In genomic region chr18:74273394-74273793, GRCh38 we compare ENCODE assay signal across 39 cellular contexts. TPM values are rescaled to one million over a fixed set of nuclear protein-coding genes. Genes with fewer than 3 reads are reported as not detected.
A peak's percentile ranks its signal among the peaks of the same experiment; 100 is the strongest.
DNase-seq lines count a peak whose midpoint lies in the region; ATAC-seq and TF ChIP-seq lines count a peak whose summit lies in the region.
"Had no signal": no experiment of that assay in that cellular context is flagged by ENCODE, and none has a peak within 500 bp of the region (broad histone marks: within the 10 kb centered on the region; RNA-seq: fewer than 3 reads in every experiment).

No MANE protein-coding gene starts in this region.

- POLR2A ChIA-PET in PC-3 (lab: Charles Lee; ENCODE audit: unreplicated experiment): no interaction called here

- no peak overlapping the region for H3K4me2 ChIP-seq in PC-3 (ENCODE audit: low read length)
- H3K4me2 ChIP-seq: BLaER1 treated with 17β-estradiol and CSF1 and Interleukin-3, amounts not matched to agents 10 nM and 100 nM had no signal

- H3K27me3 ChIP-seq in subcutaneous abdominal adipose tissue (ENCODE audit: control insufficient read depth in 5 of 5, insufficient read depth in 4 of 5, low read length in 5 of 5) (no peaks in the 10 kb centered on the region), PC-3 (ENCODE audit: low read length) (no peaks in the 10 kb centered on the region)
- H3K27me3 ChIP-seq: BLaER1 treated with 17β-estradiol and CSF1 and Interleukin-3, amounts not matched to agents 10 nM and 100 nM; colonic mucosa; MG63; thyroid gland had no signal

- H3K36me3 ChIP-seq in subcutaneous abdominal adipose tissue (ENCODE audit: control insufficient read depth in 5 of 5, insufficient read depth in 5 of 5, low read length in 5 of 5) (peaks cover under 1 to 15% (median 4%) of the 10 kb centered on the region in 5 donors), PC-3 (ENCODE audit: low read depth, low read length) (no peaks in the 10 kb centered on the region)
- H3K36me3 ChIP-seq: colonic mucosa, left ventricle myocardium inferior, MG63, thyroid gland had no signal

- H3K79me2 ChIP-seq in PC-3 (ENCODE audit: low read length): peaks cover 80% of the 10 kb centered on the region

- BruUV-seq in PC-3 (replicated peaks; lab: Mats Ljungman, UMichigan): no TSS peak

- H3F3A ChIP-seq in PC-3 (ENCODE audit: low read length, unreplicated experiment): no peaks in the 10 kb centered on the region

- ATAC-seq in HG03025 (IDR thresholded peaks at IDR 0.05; ENCODE audit: low FRiP score, unreplicated experiment) (no peak), GM21381 (IDR thresholded peaks at IDR 0.05; ENCODE audit: unreplicated experiment) (no peak), PC-3 (no peak)
- ATAC-seq: activated naive CD4-positive, alpha-beta T cell treated with anti-CD3 and anti-CD28 coated beads, Interleukin-2, amount 50 U/mL, for 72 hours; effector memory CD8-positive, alpha-beta T cell; sciatic nerve; stimulated activated naive CD8-positive, alpha-beta T cell treated with anti-CD3 and anti-CD28 coated beads, Interleukin-15, amount 100 ng/mL, for 72 hours had no signal

- no peaks in the 10 kb centered on the region for H3K9me3 ChIP-seq in subcutaneous abdominal adipose tissue (ENCODE audit: control insufficient read depth in 5 of 5, low read length in 5 of 5)
- H3K9me3 ChIP-seq in PC-3 (ENCODE audit: low read length): no peaks in the 10 kb centered on the region
- H3K9me3 ChIP-seq: BLaER1 treated with 17β-estradiol and CSF1 and Interleukin-3, amounts not matched to agents 10 nM and 100 nM; Caco-2; colonic mucosa; left ventricle myocardium inferior; MG63; thyroid gland had no signal

- H3K9me2 ChIP-seq in PC-3 (replicated peaks; ENCODE audit: low read length): no peaks in the 10 kb centered on the region

- intact Hi-C loops in PC-3 (cut with micrococcal nuclease): no loop called here

- CTCF ChIA-PET in PC-3 (lab: Charles Lee): no interaction called here

- H3K4me1 ChIP-seq in subcutaneous abdominal adipose tissue (ENCODE audit: control insufficient read depth in 5 of 5, insufficient read depth in 5 of 5, low read length in 5 of 5): peaks cover 0 to 65% (median 64%) of the 10 kb centered on the region in 5 donors
- peaks cover 27% of the 10 kb centered on the region for H3K4me1 ChIP-seq in PC-3 (ENCODE audit: insufficient read depth, low read length)
- H3K4me1 ChIP-seq: BLaER1 treated with 17β-estradiol and CSF1 and Interleukin-3, amounts not matched to agents 10 nM and 100 nM; Caco-2; colonic mucosa had no signal

- TF ChIP-seq CTCF in LNCaP clone FGC (IDR thresholded peaks at IDR 0.05; ENCODE audit: control insufficient read depth, extremely low read depth, insufficient read depth) (no peak), PC-3 (conservative IDR thresholded peaks at IDR 0.05; ENCODE audit: low read depth, low read length) (no peak)

- H4K20me1 ChIP-seq in PC-3 (ENCODE audit: low read length): no peaks in the 10 kb centered on the region

- H3K9ac ChIP-seq in subcutaneous abdominal adipose tissue (ENCODE audit: low read length in 5 of 5): no peak overlapping the region
- no peak overlapping the region for H3K9ac ChIP-seq in PC-3 (ENCODE audit: low read length)
- H3K9ac ChIP-seq: BLaER1 treated with 17β-estradiol and CSF1 and Interleukin-3, amounts not matched to agents 10 nM and 100 nM had no signal

- no peak overlapping the region for H2AFZ ChIP-seq in PC-3 (ENCODE audit: low read length)

- DNase-seq in LNCaP clone FGC (ENCODE audit: low read depth) (no peak), NCI-H69 (lab: John Stamatoyannopoulos, UW) (peak; percentile 87), cerebellum (ENCODE audit: low spot score) (peak; percentile 55), PC-3 (no peak)
- DNase-seq: activated CD4-positive, alpha-beta T cell treated with anti-CD3 and anti-CD28 coated beads, Interleukin-2, amount 10 ng/mL, durations not matched to agents 24 days and 14 days; activated effector memory CD4-positive, alpha-beta T cell treated with Interleukin-2 at 50 U/mL for 16 hours; activated T-cell treated with anti-CD3 and anti-CD28 coated beads, Interleukin-2, amount 50 U/mL, for 1 hour; anterior cingulate cortex; Caco-2; colonic mucosa; DMS79; effector memory CD8-positive, alpha-beta T cell; GF-D8; H7; KG1; left ventricle myocardium inferior; MG63; NCI-H1436; NCI-H524 treated with DMSO at 0.1 percent for 48 hours; stimulated activated CD4-positive, alpha-beta T cell treated with anti-CD3 and anti-CD28 coated beads, Interleukin-12 subunit alpha, Interleukin-12 subunit beta, amount 100 ng/mL, for 4 hours; stimulated activated CD4-positive, alpha-beta T cell treated with anti-CD3 and anti-CD28 coated beads, Interleukin-2, amount 100 ng/mL, for 48 hours; stimulated activated naive CD8-positive, alpha-beta T cell treated with anti-CD3 and anti-CD28 coated beads, Interleukin-15, amount 100 ng/mL, for 72 hours; SW 1271; T-helper 9 cell; thyroid gland; WERI-Rb-1 had no signal

- peak overlapping the region; percentile 32; the same call in 1 of the 2 replicates for H3K4me3 ChIP-seq in LNCaP clone FGC (ENCODE audit: low read depth, low read length)
- H3K4me3 ChIP-seq in subcutaneous abdominal adipose tissue (ENCODE audit: low read depth in 1 of 5, low read length in 5 of 5): no peak overlapping the region
- no peak overlapping the region for H3K4me3 ChIP-seq in PC-3 (ENCODE audit: low read length)
- H3K4me3 ChIP-seq: BLaER1 treated with 17β-estradiol and CSF1 and Interleukin-3, amounts not matched to agents 10 nM and 100 nM; colonic mucosa; left ventricle myocardium inferior; MG63; thyroid gland had no signal

- H3K27ac ChIP-seq in subcutaneous abdominal adipose tissue (ENCODE audit: low read depth, low read length): peak overlapping the region; percentile 3
- H3K27ac ChIP-seq in PC-3 (ENCODE audit: low read length): no peak overlapping the region
- H3K27ac ChIP-seq: BLaER1 treated with 17β-estradiol and CSF1 and Interleukin-3, amounts not matched to agents 10 nM and 100 nM; colonic mucosa; HL-60; left ventricle myocardium inferior; thyroid gland; WERI-Rb-1 had no signal

RNA-seq across cellular contexts. Expression of gene CYB5A, which starts 18.4 kb away (rescaled TPM):
- total RNA-seq in cerebellum (18.0 TPM), PC-3 (2014; rRNA removed) (98.0 and 130 TPM in 2 replicates)

RNA-seq across cellular contexts. Expression of gene C18orf63, which starts 42.2 kb away (rescaled TPM):
- total RNA-seq in cerebellum: not detected
- total RNA-seq in PC-3 (2014; rRNA removed): not detected in 2 replicates
- total RNA-seq: activated CD4-positive, alpha-beta T cell treated with anti-CD3 and anti-CD28 coated beads, Interleukin-2, amount 10 ng/mL, durations not matched to agents 24 days and 14 days; activated CD8-positive, alpha-beta memory T cell treated with anti-CD3 and anti-CD28 coated beads for 36 hours; activated naive CD4-positive, alpha-beta T cell treated with anti-CD3 and anti-CD28 coated beads, Interleukin-2, amount 50 U/mL, for 72 hours; bronchial epithelial cell; Caco-2; colonic mucosa; epithelial cell of proximal tubule; glomerular endothelial cell; H7; left ventricle myocardium inferior; myocyte; posterior vena cava; sciatic nerve; thyroid gland had no signal

Comparison
In these comparisons a context has a peak if more than half of its experiments do, and no peak if none do; other contexts are left out.
1. DNase-seq: peak in NCI-H69 (single experiment) and cerebellum (single experiment); none in LNCaP clone FGC (single experiment) and PC-3 (single experiment).